ENCODE assay signal across 8 cellular contexts in genomic region chr17:65057520-65058075, GRCh38. TPM values are rescaled to one million over a fixed set of nuclear protein-coding genes. Genes with fewer than 3 reads are reported as not detected.
DNase-seq lines count a peak whose midpoint lies in the region; ATAC-seq and TF ChIP-seq lines count a peak whose summit lies in the region.

No MANE protein-coding gene starts in this region.

- H2AK5ac ChIP-seq in trophoblast cell (ENCODE audit: low read length): peak overlapping the region; percentile 74

- ATAC-seq in gastroesophageal sphincter (no peak), GM18520 (IDR thresholded peaks at IDR 0.05; ENCODE audit: unreplicated experiment) (no peak), HG02981 (IDR thresholded peaks at IDR 0.05; ENCODE audit: unreplicated experiment) (no peak)

- peaks cover 0 to 62% (median 21%) of the 10 kb centered on the region in 3 donors for H3K4me1 ChIP-seq in gastroesophageal sphincter
- peaks cover 13 to 17% of the 10 kb centered on the region in 2 experiments for H3K4me1 ChIP-seq in trophoblast cell (ENCODE audit: control insufficient read depth in 1 of 2, insufficient read depth in 2 of 2, low read length in 2 of 2)

- H3K9ac ChIP-seq in SK-N-MC (ENCODE audit: insufficient read length) (no peak overlapping the region), trophoblast cell (ENCODE audit: low read length) (no peak overlapping the region)

- H4K8ac ChIP-seq in trophoblast cell (ENCODE audit: low read depth, low read length): peak overlapping the region; percentile 100

- peak overlapping the region; percentile 66 for H2BK5ac ChIP-seq in trophoblast cell (ENCODE audit: low read depth, low read length, poor library complexity)

- H3K4ac ChIP-seq in trophoblast cell (ENCODE audit: low read depth, low read length): peak overlapping the region; percentile 20

- TF ChIP-seq CTCF in gastroesophageal sphincter (IDR thresholded peaks at IDR 0.05): no peak

- peak overlapping the region; percentile 61 for H3K14ac ChIP-seq in trophoblast cell (ENCODE audit: low read length)

- DNase-seq in Daoy (ENCODE audit: low read depth) (peak; percentile 30), SK-N-MC (ENCODE audit: low read depth, low spot score) (no peak), trophoblast cell (peak; percentile 86 to 88), HT-29 (ENCODE audit: low spot score) (no peak), NCI-H1436 (lab: John Stamatoyannopoulos, UW) (no peak)

- no peak overlapping the region for H3K4me2 ChIP-seq in trophoblast cell (ENCODE audit: low read length)

- no peak overlapping the region for H3K23ac ChIP-seq in trophoblast cell (ENCODE audit: low read length)

- H3K9me3 ChIP-seq in SK-N-MC (ENCODE audit: low read depth, low read length) (no peaks in the 10 kb centered on the region), gastroesophageal sphincter (no peaks in the 10 kb centered on the region), trophoblast cell (ENCODE audit: insufficient read depth, low read depth, low read length) (no peaks in the 10 kb centered on the region)

- no peak overlapping the region for H3K27ac ChIP-seq in SK-N-MC
- H3K27ac ChIP-seq in gastroesophageal sphincter: peak overlapping the region; percentile 67 to 100 (median 98)
- H3K27ac ChIP-seq in trophoblast cell (ENCODE audit: low read depth, low read length): peak overlapping the region; percentile 85

- peak overlapping the region; percentile 100 for H4K91ac ChIP-seq in trophoblast cell (ENCODE audit: low read depth, low read length)

- H2AFZ ChIP-seq in trophoblast cell (ENCODE audit: insufficient read depth, low read length, poor library complexity): peak overlapping the region; percentile 51

- peak overlapping the region; percentile 86 for H2BK12ac ChIP-seq in trophoblast cell (ENCODE audit: low read length)

- 70 to 74% methylated on average over 2 to 7 of the region's 17 CpGs for WGBS in gastroesophageal sphincter (ENCODE audit: low coverage in 1 of 2), 2 donors
- WGBS in trophoblast cell (ENCODE audit: extremely low coverage, insufficient coverage, insufficient read length): no CpG with 5 or more reads among the region's 17 CpGs

- no peak for TF ChIP-seq EP300 in gastroesophageal sphincter (IDR thresholded peaks at IDR 0.05)

- H3K27me3 ChIP-seq in gastroesophageal sphincter (no peaks in the 10 kb centered on the region), trophoblast cell (ENCODE audit: insufficient read depth, low read length) (no peaks in the 10 kb centered on the region)

- H4K12ac ChIP-seq in trophoblast cell (ENCODE audit: low read depth, low read length): peak overlapping the region; percentile 23

- H3K18ac ChIP-seq in trophoblast cell (ENCODE audit: low read length): peak overlapping the region; percentile 54

- H3K79me2 ChIP-seq in trophoblast cell (ENCODE audit: control insufficient read depth, insufficient read depth, low read length, poor library complexity): peaks cover 16% of the 10 kb centered on the region

- peak overlapping the region; percentile 89 for H3K4me3 ChIP-seq in SK-N-MC
- peak overlapping the region in 1 of 2 donors; percentile 98 for H3K4me3 ChIP-seq in gastroesophageal sphincter
- H3K4me3 ChIP-seq in trophoblast cell (ENCODE audit: low read depth, low read length): no peak overlapping the region

- H3K36me3 ChIP-seq in SK-N-MC (ENCODE audit: insufficient read depth, low read length) (peaks cover 12% of the 10 kb centered on the region), gastroesophageal sphincter (peaks cover 0 to 9% of the 10 kb centered on the region in 2 donors), trophoblast cell (ENCODE audit: control insufficient read depth in 1 of 2, insufficient read depth in 2 of 2, low read length in 2 of 2) (peaks cover 3 to 5% of the 10 kb centered on the region in 2 experiments)

- H2BK120ac ChIP-seq in trophoblast cell (ENCODE audit: insufficient read depth, low read length, poor library complexity): peak overlapping the region; percentile 99

- TF ChIP-seq POLR2A in gastroesophageal sphincter (IDR thresholded peaks at IDR 0.05): no peak

- peaks cover 23% of the 10 kb centered on the region for H3K79me1 ChIP-seq in trophoblast cell (ENCODE audit: low read length)

RNA-seq across cellular contexts. Expression of gene GNA13, which starts 1.1 kb away (rescaled TPM):
- total RNA-seq in Daoy (2014; rRNA removed; shearing (Covaris generic)): 41.9 and 43.5 TPM in 2 replicates
- 100 to 1,000 TPM in 1 of 4 donors, 10 to 100 TPM in 3; 60.5 to 103 (median 92.5) TPM for total RNA-seq in gastroesophageal sphincter
- polyA plus RNA-seq in trophoblast cell (2013): 86.8 and 89.6 TPM in 2 replicates
- 12.0 and 12.5 TPM in 2 replicates for total RNA-seq in HT-29 (2014; rRNA removed; shearing (Covaris generic))

Comparison
In these comparisons a context has a peak if more than half of its experiments do, and no peak if none do; other contexts are left out.
1. DNase-seq: peak in Daoy (single experiment) and trophoblast cell (2 of 2); none in SK-N-MC (single experiment), HT-29 (single experiment) and NCI-H1436 (single experiment).